ENCODE assay signal across 16 cellular contexts in the genomic region with DNA sequence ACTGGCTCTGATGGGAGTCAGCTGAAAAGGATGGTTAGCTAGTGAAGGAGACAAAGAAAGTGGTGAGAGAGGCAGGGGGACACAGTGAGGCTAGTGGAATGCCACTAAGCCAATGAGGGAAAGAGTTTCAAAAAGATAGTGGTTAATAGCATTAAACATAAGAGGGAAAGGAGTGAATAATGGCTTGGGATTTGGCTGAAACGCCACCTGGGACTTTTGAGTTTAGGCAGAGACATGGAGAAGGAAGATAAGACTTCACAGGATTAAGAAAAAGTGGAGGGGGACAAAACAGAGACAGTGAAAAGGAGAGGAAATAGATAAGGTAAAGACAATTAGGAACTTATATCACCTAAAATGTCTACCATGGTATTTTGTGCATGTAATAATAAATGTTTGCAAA. TPM values are rescaled to one million over a fixed set of nuclear protein-coding genes. Genes with fewer than 3 reads are reported as not detected.
DNase-seq lines count a peak whose midpoint lies in the region; ATAC-seq, FAIRE-seq and TF ChIP-seq lines count a peak whose summit lies in the region.
"Had no signal": no experiment of that assay in that cellular context is flagged by ENCODE, and none has a peak within 500 bp of the region (broad histone marks: within the 10 kb centered on the region; RNA-seq: fewer than 3 reads in every experiment).

No MANE protein-coding gene starts in this region.

- peak overlapping the region; percentile 53 for H3K4me3 Mint-ChIP-seq in activated CD4-positive, alpha-beta T cell treated with anti-CD3 and anti-CD28 coated beads, Interleukin-2, amount 10 ng/mL, durations not matched to agents 7 days and 5 days
- no peak overlapping the region for H3K4me3 Mint-ChIP-seq in GM23338
- H3K4me3 Mint-ChIP-seq: endodermal cell, H9 had no signal

- TF ChIP-seq POLR2A in H1 (IDR thresholded peaks at IDR 0.05; ENCODE audit: control extremely low read depth in 1 of 2, low read depth in 2 of 2, low read length in 2 of 2) = no peak
- no peak for TF ChIP-seq POLR2A in Peyer's patch (IDR thresholded peaks at IDR 0.05)

- no peak for TF ChIP-seq RAD21 in H1 (IDR thresholded peaks at IDR 0.05 in 1 of 2, conservative IDR thresholded peaks at IDR 0.05 in 1 of 2; ENCODE audit: low read depth in 2 of 2, low read length in 2 of 2)

- CTCF ChIA-PET in activated CD4-positive, alpha-beta T cell treated with anti-CD3 and anti-CD28 coated beads, Interleukin-2, amount 10 ng/mL, durations not matched to agents 7 days and 5 days (lab: Charles Lee) = interaction anchor here (1.0 to 1.4 kb wide), 6 partner anchors 9 to 155 kb away, joined by 3 to 5 read pairs (median 4); no protein-coding TSS in a partner anchor
- CTCF ChIA-PET in H1 (lab: Charles Lee; ENCODE audit: partially characterized antibody) = interaction anchor here (1.4 kb wide), 1 partner anchor 23 kb away, joined by 3 read pairs; no protein-coding TSS in a partner anchor

- H3K9me3 Mint-ChIP-seq in activated CD4-positive, alpha-beta T cell treated with anti-CD3 and anti-CD28 coated beads, Interleukin-2, amount 10 ng/mL, durations not matched to agents 7 days and 5 days = peaks cover 9% of the 10 kb centered on the region
- no peaks in the 10 kb centered on the region for H3K9me3 Mint-ChIP-seq in GM23338
- H3K9me3 Mint-ChIP-seq: endodermal cell, H9 had no signal

- H4K20me1 ChIP-seq in GM23338 (replicated peaks; ENCODE audit: insufficient read depth) (no peaks in the 10 kb centered on the region), H1 (replicated peaks in 1 of 2; ENCODE audit: control insufficient read depth in 1 of 2, insufficient read depth in 2 of 2, low read length in 2 of 2) (no peaks in the 10 kb centered on the region)

- peak overlapping the region; percentile 72 for H2AFZ ChIP-seq in GM23338
- H2AFZ ChIP-seq in H1 (ENCODE audit: low read length) = 0 out of 2 replicates have a peak overlapping the region, but pooled peaks have one; percentile 46

- no peaks in the 10 kb centered on the region for H3F3A ChIP-seq in GM23338 (replicated peaks; ENCODE audit: low read depth)

- H3K36me3 ChIP-seq in GM23338 (ENCODE audit: insufficient read depth) (no peaks in the 10 kb centered on the region), WERI-Rb-1 (no peaks in the 10 kb centered on the region), H1 (ENCODE audit: control insufficient read depth in 2 of 4, insufficient read depth in 4 of 4, low read length in 3 of 4) (no peaks in the 10 kb centered on the region), Peyer's patch (no peaks in the 10 kb centered on the region)
- H3K36me3 ChIP-seq: SJSA1 had no signal

- H3K4ac ChIP-seq in H1 (replicated peaks; ENCODE audit: insufficient read length, low read depth, low read length) = no peak overlapping the region

- H3K4me2 ChIP-seq in GM23338 (no peak overlapping the region), H1 (ENCODE audit: insufficient read depth in 1 of 2, low read depth in 2 of 2, low read length in 2 of 2) (no peak overlapping the region)

- peak overlapping the region; percentile 77 for H3K27ac Mint-ChIP-seq in activated CD4-positive, alpha-beta T cell treated with anti-CD3 and anti-CD28 coated beads, Interleukin-2, amount 10 ng/mL, durations not matched to agents 7 days and 5 days
- H3K27ac Mint-ChIP-seq in GM23338 = no peak overlapping the region
- H3K27ac Mint-ChIP-seq: endodermal cell had no signal

- H2BK12ac ChIP-seq in H1 (ENCODE audit: low read depth, low read length) = no peak overlapping the region

- H3K27ac ChIP-seq in GM23338 (ENCODE audit: low read depth) (no peak overlapping the region), WERI-Rb-1 (no peak overlapping the region), H1 (ENCODE audit: low read depth, low read length) (no peak overlapping the region), Peyer's patch (no peak overlapping the region)
- H3K27ac ChIP-seq: C4-2B, SJSA1 had no signal

- no peaks in the 10 kb centered on the region; the same call in 1 of the 2 replicates for H3K23me2 ChIP-seq in H1 (ENCODE audit: low read depth, low read length)

- no peak overlapping the region for H2AK5ac ChIP-seq in H1 (ENCODE audit: low read depth, low read length)

- H3K4me3 ChIP-seq in GM23338 (no peak overlapping the region), WERI-Rb-1 (ENCODE audit: low read depth, low read length) (no peak overlapping the region), H1 (ENCODE audit: extremely low read depth in 1 of 4, insufficient read depth in 2 of 4, low read depth in 3 of 4, low read length in 4 of 4) (no peak overlapping the region), Peyer's patch (no peak overlapping the region)
- H3K4me3 ChIP-seq: SJSA1 had no signal

- H3K56ac ChIP-seq in H1 (replicated peaks; ENCODE audit: insufficient read length, low read depth, low read length) = no peak overlapping the region

- H3K23ac ChIP-seq in H1 (ENCODE audit: insufficient read length) = no peak overlapping the region

- peaks cover 98% of the 10 kb centered on the region for H3K36me3 Mint-ChIP-seq in activated CD4-positive, alpha-beta T cell treated with anti-CD3 and anti-CD28 coated beads, Interleukin-2, amount 10 ng/mL, durations not matched to agents 7 days and 5 days (ENCODE audit: low read depth)
- no peaks in the 10 kb centered on the region for H3K36me3 Mint-ChIP-seq in GM23338 (ENCODE audit: low read depth)

- H2BK20ac ChIP-seq in H1 (ENCODE audit: low read length) = no peak overlapping the region

- no peaks in the 10 kb centered on the region for H3K79me1 ChIP-seq in H1 (ENCODE audit: low read depth, low read length)

- no peaks in the 10 kb centered on the region for H3K9me3 ChIP-seq in WERI-Rb-1 (ENCODE audit: severe bottlenecking)
- no peaks in the 10 kb centered on the region for H3K9me3 ChIP-seq in H1 (ENCODE audit: insufficient read depth in 2 of 2, low read depth in 1 of 2, low read length in 1 of 2)
- no peaks in the 10 kb centered on the region for H3K9me3 ChIP-seq in Peyer's patch
- H3K9me3 ChIP-seq: SJSA1 had no signal

- H3K9me2 ChIP-seq in GM23338 (ENCODE audit: insufficient read depth) = no peaks in the 10 kb centered on the region; the same call in 1 of the 2 replicates

- H3K27me3 Mint-ChIP-seq in activated CD4-positive, alpha-beta T cell treated with anti-CD3 and anti-CD28 coated beads, Interleukin-2, amount 10 ng/mL, durations not matched to agents 7 days and 5 days = no peaks in the 10 kb centered on the region
- peaks cover 2% of the 10 kb centered on the region for H3K27me3 Mint-ChIP-seq in GM23338 (ENCODE audit: insufficient read depth, low read depth, poor library complexity)

- no peak for ATAC-seq in GM23338

- H2BK5ac ChIP-seq in H1 (ENCODE audit: low read depth, low read length) = no peak overlapping the region

- H4K5ac ChIP-seq in H1 (ENCODE audit: insufficient read length, low read depth, low read length) = no peak overlapping the region

- H3K9ac ChIP-seq in H1 (replicated peaks in 1 of 4; ENCODE audit: extremely low read depth in 1 of 4, low read depth in 3 of 4, low read length in 3 of 4) = no peak overlapping the region

- H2BK15ac ChIP-seq in H1 (ENCODE audit: low read length) = no peak overlapping the region

- H4K8ac ChIP-seq in H1 (ENCODE audit: extremely low read depth, insufficient read depth, low read length) = no peak overlapping the region

- WGBS in H1 (ENCODE audit: extremely low coverage in 1 of 2, insufficient coverage in 1 of 2, insufficient read length in 1 of 2, insufficient replicate concordance in 2 of 2, low coverage in 1 of 2, low lambda C conversion rate in 2 of 2, missing lambda C conversion rate in 1 of 2), 2 experiments = 85% methylated on average over 1 of the region's 1 CpG; no CpG with 5 or more reads in 1 of the 2 experiments

- TF ChIP-seq EP300 in H1 (IDR thresholded peaks at IDR 0.05; ENCODE audit: borderline replicate concordance in 1 of 2, low read depth in 2 of 2, low read length in 2 of 2) = no peak

- POLR2A ChIA-PET in activated CD4-positive, alpha-beta T cell treated with anti-CD3 and anti-CD28 coated beads, Interleukin-2, amount 10 ng/mL, durations not matched to agents 7 days and 5 days (lab: Charles Lee) = interaction anchor here (0.6 kb wide), 2 partner anchors 42 to 59 kb away, joined by 3 read pairs; no protein-coding TSS in a partner anchor
- POLR2A ChIA-PET in H1 (lab: Charles Lee; ENCODE audit: partially characterized antibody) = no interaction called here

- TF ChIP-seq CTCF in GM23338 (conservative IDR thresholded peaks at IDR 0.05; ENCODE audit: low read depth in 2 of 2) (no peak), WERI-Rb-1 (IDR thresholded peaks at IDR 0.05; ENCODE audit: low read depth, low read length) (no peak), H1 (IDR thresholded peaks at IDR 0.05; ENCODE audit: control extremely low read depth in 1 of 3, insufficient read depth in 1 of 3, low read depth in 1 of 3, low read length in 3 of 3) (no peak), Peyer's patch (IDR thresholded peaks at IDR 0.05) (no peak)

- H3K4me1 ChIP-seq in GM23338 (ENCODE audit: insufficient read depth) (no peaks in the 10 kb centered on the region), H1 (replicated peaks in 1 of 4; ENCODE audit: control insufficient read depth in 3 of 4, insufficient read depth in 4 of 4, low read length in 3 of 4) (no peaks in the 10 kb centered on the region), Peyer's patch (no peaks in the 10 kb centered on the region)
- H3K4me1 ChIP-seq: SJSA1 had no signal

- no peak for DNase-seq in activated CD4-positive, alpha-beta T cell treated with anti-CD3 and anti-CD28 coated beads, Interleukin-2, amount 10 ng/mL, durations not matched to agents 7 days and 5 days
- DNase-seq in activated CD4-positive, alpha-beta T cell treated with anti-CD3 and anti-CD28 coated beads for 1 hour = no peak
- DNase-seq in GM23338 (ENCODE audit: low spot score) (no peak), WERI-Rb-1 (peak; percentile 26), H1 (ENCODE audit: low read depth in 1 of 2, low spot score in 2 of 2) (no peak), Peyer's patch (no peak), C1 segment of cervical spinal cord (lab: John Stamatoyannopoulos, UW) (no peak)
- DNase-seq in central memory CD4-positive, alpha-beta T cell = no peak
- DNase-seq: activated CD4-positive, alpha-beta T cell treated with anti-CD3 and anti-CD28 coated beads for 4 hours; DMS53; endodermal cell; H9; nucleus accumbens had no signal

- H4K91ac ChIP-seq in H1 (replicated peaks; ENCODE audit: insufficient read length, low read length) = no peak overlapping the region

- H3K18ac ChIP-seq in H1 (ENCODE audit: extremely low read depth, low read length) = no peak overlapping the region

- no peak for FAIRE-seq in H1 (lab: Jason Lieb, UNC)

- H3K79me2 ChIP-seq in GM23338 (replicated peaks; ENCODE audit: insufficient read depth) (no peaks in the 10 kb centered on the region), H1 (ENCODE audit: control insufficient read depth in 1 of 2, insufficient read depth in 2 of 2, low read length in 2 of 2) (no peaks in the 10 kb centered on the region)

- H3K27me3 ChIP-seq in GM23338 (ENCODE audit: insufficient read depth) = no peaks in the 10 kb centered on the region
- no peaks in the 10 kb centered on the region for H3K27me3 ChIP-seq in WERI-Rb-1 (ENCODE audit: insufficient read depth, low read depth, severe bottlenecking)
- no peaks in the 10 kb centered on the region for H3K27me3 ChIP-seq in H1 (replicated peaks in 1 of 4; ENCODE audit: control insufficient read depth in 3 of 4, extremely low read depth in 1 of 4, insufficient read depth in 3 of 4, low read length in 3 of 4)
- no peaks in the 10 kb centered on the region for H3K27me3 ChIP-seq in Peyer's patch

- no peak overlapping the region for H2BK120ac ChIP-seq in H1 (replicated peaks; ENCODE audit: low read depth, low read length)

- no peak overlapping the region for H3K14ac ChIP-seq in H1 (ENCODE audit: insufficient read length)

- H3K4me1 Mint-ChIP-seq in activated CD4-positive, alpha-beta T cell treated with anti-CD3 and anti-CD28 coated beads, Interleukin-2, amount 10 ng/mL, durations not matched to agents 7 days and 5 days = peaks cover 81% of the 10 kb centered on the region
- H3K4me1 Mint-ChIP-seq in GM23338 = no peaks in the 10 kb centered on the region

RNA-seq across cellular contexts. Expression of a gene that starts 6.9 kb away (rescaled TPM):
- 100 to 1,000 TPM; 151 to 163 TPM for total RNA-seq in activated CD4-positive, alpha-beta T cell treated with anti-CD3 and anti-CD28 coated beads, Interleukin-2, amount 10 ng/mL, durations not matched to agents 7 days and 5 days
- not detected in 2 replicates for total RNA-seq in GM23338 (2014; rRNA removed; shearing (Covaris generic))
- not detected in 2 replicates for polyA plus RNA-seq in GM23338 (2016; fragmentation: Nextera tagmentation; extraction: Ambion mirVana)
- not detected in 2 replicates for total RNA-seq in H1 (2021; fragmentation: NEBNext Ultra II Directional; extraction: Animal tissue kit (Norgen Biotek cat#: 25700))
- not detected in 2 replicates for polyA plus RNA-seq in H1 (2011; rRNA removed)
- not detected for polyA plus RNA-seq in H1 (2011; cell fraction: cytosol; rRNA removed)
- not detected for polyA plus RNA-seq in H1 (2011; cell fraction: nucleus; rRNA removed)
- polyA plus RNA-seq in H1 (2012, experiment 1 of 2) = not detected in 4 replicates
- polyA plus RNA-seq in H1 (2012, experiment 2 of 2) = not detected
- 0.06 TPM for polyA plus RNA-seq in H1 (2013, experiment 1 of 2)
- polyA plus RNA-seq in H1 (2013, experiment 2 of 2) = not detected
- not detected in 2 replicates for polyA minus RNA-seq in H1 (2011; rRNA and poly(A)+ RNA removed)
- polyA minus RNA-seq in H1 (2011; cell fraction: cytosol; rRNA and poly(A)+ RNA removed) = not detected
- polyA minus RNA-seq in H1 (2011; cell fraction: nucleus; rRNA and poly(A)+ RNA removed) = not detected
- total RNA-seq in Peyer's patch = 1 to 10 TPM in 1 of 4 donors, under 1 TPM in 3; 0.53 to 5.0 (median 0.76) TPM
- total RNA-seq: endodermal cell, H9, renal cortical epithelial cell, SJSA1 had no signal

Comparison
In these comparisons a context has a peak if more than half of its experiments do, and no peak if none do; other contexts are left out.
1. RNA of a gene that starts 6.9 kb away (total RNA-seq): 151 to 163 TPM in activated CD4-positive, alpha-beta T cell treated with anti-CD3 and anti-CD28 coated beads, Interleukin-2, amount 10 ng/mL, durations not matched to agents 7 days and 5 days; 0.53 to 5.0 TPM in Peyer's patch, not detected in GM23338 and not detected in H1; every median in the first group is over 10 times any median in the second.